In the genomic region with DNA sequence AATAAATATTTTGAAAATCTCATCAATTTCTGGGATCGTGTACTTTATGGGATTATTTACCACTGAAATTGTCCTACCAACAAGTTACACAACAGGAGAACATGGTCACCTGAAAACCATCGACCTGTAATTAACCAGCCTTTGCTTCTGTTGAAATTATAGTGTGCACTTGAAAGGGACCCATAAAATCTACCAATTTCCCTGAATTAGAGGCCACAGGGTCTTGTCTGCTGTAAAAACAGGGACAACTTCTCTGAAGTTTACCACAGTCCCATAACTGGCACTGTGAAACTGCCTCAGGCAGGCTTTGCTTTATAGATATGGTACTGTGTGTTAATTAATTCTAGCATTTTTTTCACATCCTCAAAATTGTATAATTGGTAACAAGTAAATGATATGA, we compare ENCODE assay signal across 28 cellular contexts.
"Had no signal": no experiment of that assay in that cellular context is flagged by ENCODE, and none has a peak within 500 bp of the region (broad histone marks: within the 10 kb centered on the region; RNA-seq: fewer than 3 reads in every experiment).

No MANE protein-coding gene starts in this region.

- H3K4me1 ChIP-seq: adrenal gland, ascending aorta, body of pancreas, breast epithelium had no signal

- H3K27ac ChIP-seq: adrenal gland, ascending aorta, body of pancreas, brain microvascular endothelial cell, breast epithelium, cardiac muscle cell had no signal

- H3K9me3 ChIP-seq: adrenal gland, ascending aorta, body of pancreas, breast epithelium had no signal

- H3K36me3 ChIP-seq: adrenal gland, ascending aorta, brain microvascular endothelial cell, breast epithelium, cardiac muscle cell had no signal

- DNase-seq: activated effector memory CD4-positive, alpha-beta T cell treated with anti-CD3 and anti-CD28 coated beads, Interleukin-2, amount 50 U/mL, for 16 hours; activated effector memory CD4-positive, alpha-beta T cell treated with Interleukin-2 at 50 U/mL for 16 hours; activated gamma-delta T cell treated with Interleukin-2 at 50 U/mL for 16 hours; activated naive CD4-positive, alpha-beta T cell; activated naive CD4-positive, alpha-beta T cell treated with anti-CD3 and anti-CD28 coated beads for 36 hours; activated naive CD4-positive, alpha-beta T cell treated with anti-CD3 and anti-CD28 coated beads, Interleukin-2, amount 10 ng/mL, durations not matched to agents 7 days and 5 days; activated naive CD4-positive, alpha-beta T cell treated with anti-CD3 and anti-CD28 coated beads, Interleukin-2, amount 50 U/mL, for 16 hours; activated naive CD4-positive, alpha-beta T cell treated with Interleukin-2 at 50 U/mL for 16 hours; activated naive CD8-positive, alpha-beta T cell treated with anti-CD3 and anti-CD28 coated beads for 36 hours; activated naive CD8-positive, alpha-beta T cell treated with anti-CD3 and anti-CD28 coated beads, Interleukin-2, amount 10 ng/mL, durations not matched to agents 7 days and 5 days; activated naive CD8-positive, alpha-beta T cell treated with anti-CD3 and anti-CD28 coated beads, Interleukin-2, amount 50 U/mL, for 24 hours; activated T-cell treated with anti-CD3 and anti-CD28 coated beads for 4 hours; activated T-cell treated with anti-CD3 and anti-CD28 coated beads, Interleukin-2, amount 50 U/mL, for 1 hour; activated T-cell treated with anti-CD3 and anti-CD28 coated beads, Interleukin-2, amount 50 U/mL, for 24 hours; activated T-cell treated with anti-CD3 and anti-CD28 coated beads, Interleukin-2, amount 50 U/mL, for 4 hours; activated T-cell treated with anti-CD3 and anti-CD28 coated beads, Interleukin-2, amount 50 U/mL, for 48 hours; activated T-cell treated with anti-CD3 and anti-CD28 coated beads, Interleukin-2, amount 50 U/mL, for 72 hours; adrenal gland; amniotic stem cell; amygdala; anterior cingulate cortex; body of pancreas; brain microvascular endothelial cell; caudate nucleus; central memory CD4-positive, alpha-beta T cell had no signal

- H3K4me3 ChIP-seq: adrenal gland, ascending aorta, body of pancreas, breast epithelium, cardiac muscle cell had no signal
